ENCODE assay signal across 20 cellular contexts in genomic region chr14:72786377-72787350, GRCh38.
DNase-seq lines count a peak whose midpoint lies in the region; ATAC-seq, FAIRE-seq and TF ChIP-seq lines count a peak whose summit lies in the region.
"Had no signal": no experiment of that assay in that cellular context is flagged by ENCODE, and none has a peak within 500 bp of the region (broad histone marks: within the 10 kb centered on the region; RNA-seq: fewer than 3 reads in every experiment).

No MANE protein-coding gene starts in this region.

- H3K4me3 ChIP-seq in right atrium auricular region (no peak overlapping the region), heart left ventricle (no peak overlapping the region), brain microvascular endothelial cell (ENCODE audit: low read depth, low read length) (no peak overlapping the region)

- H3K27me3 ChIP-seq in right atrium auricular region (no peaks in the 10 kb centered on the region), heart left ventricle (no peaks in the 10 kb centered on the region), brain microvascular endothelial cell (replicated peaks) (no peaks in the 10 kb centered on the region)

- no peaks in the 10 kb centered on the region for H3K9me3 ChIP-seq in right atrium auricular region
- no peaks in the 10 kb centered on the region for H3K9me3 ChIP-seq in heart left ventricle

- no peak overlapping the region for H3K27ac ChIP-seq in right atrium auricular region
- peak overlapping the region in 1 of 12 donors; percentile 5 for H3K27ac ChIP-seq in heart left ventricle
- no peak overlapping the region for H3K27ac ChIP-seq in brain microvascular endothelial cell
- H3K27ac ChIP-seq: 22Rv1, C4-2B had no signal

- intact Hi-C loops in heart left ventricle (cut with DNase I): loop anchor here in 1 of 10 donors (5.0 kb wide), 1 partner anchor 84 kb away; no protein-coding TSS in a partner anchor

- TF ChIP-seq CTCF in right atrium auricular region (IDR thresholded peaks at IDR 0.05) (no peak), heart left ventricle (IDR thresholded peaks at IDR 0.05) (no peak), D721Med (IDR thresholded peaks at IDR 0.05; ENCODE audit: insufficient read depth, missing control alignments) (no peak), brain microvascular endothelial cell (IDR thresholded peaks at IDR 0.05; ENCODE audit: low read depth, low read length, missing control alignments) (no peak)

- 72 to 82% (median 75%) methylated on average over 13 of the region's 13 CpGs for WGBS in heart left ventricle, 4 donors

- in situ Hi-C loops in brain microvascular endothelial cell (cut with HindIII; ENCODE audit: low pct_ligation_motif_present, low sequenced_read_pairs): no loop called here

- H3K36me3 ChIP-seq in right atrium auricular region (no peaks in the 10 kb centered on the region), heart left ventricle (no peaks in the 10 kb centered on the region), brain microvascular endothelial cell (replicated peaks) (no peaks in the 10 kb centered on the region)

- DNase-seq in NCI-H1694 treated with DMSO at 0.1 percent for 48 hours (lab: John Stamatoyannopoulos, UW) (peak; percentile 42), NCI-H1694 (lab: John Stamatoyannopoulos, UW) (no peak), right atrium auricular region (ENCODE audit: low spot score) (peak; percentile 40), heart left ventricle (no peak), mesenteric fat pad (ENCODE audit: low spot score) (peak; percentile 26), D721Med (ENCODE audit: insufficient read length, low spot score) (no peak), NCI-H2171 (lab: John Stamatoyannopoulos, UW) (no peak), brain microvascular endothelial cell (no peak)
- DNase-seq: AML-193, GDM1, H7, HFFc6, IMR-90, NCI-H1417 treated with DMSO at 0.1 percent for 48 hours, NCI-H2029 treated with DMSO at 0.1 percent for 48 hours, NCI-H774, OCI-M1, SHP77 had no signal

- no peak for TF ChIP-seq POLR2A in heart left ventricle (IDR thresholded peaks at IDR 0.05)

- H3K4me1 ChIP-seq in right atrium auricular region (peaks cover 0 to 25% of the 10 kb centered on the region in 2 donors), heart left ventricle (peaks cover 0 to 70% (median 17%) of the 10 kb centered on the region in 12 donors)

- no peak for FAIRE-seq in D721Med (lab: Jason Lieb, UNC)

- no peak for ATAC-seq in heart left ventricle

Comparison
In these comparisons a context has a peak if more than half of its experiments do, and no peak if none do; other contexts are left out.
1. DNase-seq: peak in NCI-H1694 treated with DMSO at 0.1 percent for 48 hours (single experiment), right atrium auricular region (single experiment) and mesenteric fat pad (single experiment); none in NCI-H1694 (single experiment), heart left ventricle (0 of 5), D721Med (single experiment), NCI-H2171 (single experiment) and brain microvascular endothelial cell (single experiment).